8 cellular contexts compared by ENCODE assay signal in the genomic region with DNA sequence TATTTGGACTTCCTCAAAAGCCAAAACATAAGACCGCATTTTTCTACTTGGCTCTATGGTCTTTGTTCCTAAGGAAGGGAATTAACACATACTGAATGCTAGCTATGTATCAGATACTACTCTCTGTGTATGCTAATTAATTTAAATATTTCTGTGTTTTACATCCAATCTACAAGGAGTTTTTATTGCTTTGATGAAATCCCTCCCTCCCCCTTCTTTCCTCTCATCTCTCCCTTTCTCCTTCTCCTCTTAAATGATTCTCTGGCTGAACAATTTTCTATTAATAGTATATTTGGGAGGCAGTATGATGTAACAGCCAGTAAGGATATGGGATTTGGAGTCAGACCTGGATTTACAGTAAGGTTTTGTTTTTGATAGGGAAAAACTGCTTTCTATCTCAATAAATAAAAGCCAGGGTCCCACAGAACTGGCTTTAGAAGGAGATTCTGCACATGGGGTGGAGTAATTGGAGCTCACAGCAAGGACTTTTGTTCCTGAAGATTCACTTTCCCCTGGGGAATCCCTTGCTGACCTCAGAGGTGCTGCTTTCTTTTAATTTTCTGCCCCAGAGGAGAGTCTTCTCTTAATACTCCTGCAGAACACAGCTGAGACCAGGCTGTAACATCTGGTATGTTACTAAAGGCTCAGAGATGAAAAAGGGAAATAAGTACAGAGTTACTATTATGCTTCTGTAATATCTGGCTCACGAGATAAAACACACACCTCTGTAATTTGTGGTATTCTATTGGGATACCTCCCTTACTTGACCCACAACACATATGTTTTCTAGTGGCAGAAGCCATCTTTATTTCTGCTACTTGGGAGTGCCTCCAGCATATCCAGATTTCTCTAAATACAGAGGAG. TPM values are rescaled to one million over a fixed set of nuclear protein-coding genes. Genes with fewer than 3 reads are reported as not detected.
DNase-seq lines count a peak whose midpoint lies in the region; ATAC-seq and TF ChIP-seq lines count a peak whose summit lies in the region.

No MANE protein-coding gene starts in this region.

- H3K27me3 ChIP-seq in thoracic aorta (replicated peaks; ENCODE audit: insufficient read depth): no peaks in the 10 kb centered on the region

- peak overlapping the region; percentile 7 for H3K4me3 ChIP-seq in thoracic aorta

- peak; percentile 23 for DNase-seq in ACHN
- DNase-seq in SW480 (ENCODE audit: low spot score): peak; percentile 81
- no peak for DNase-seq in left ventricle myocardium superior
- DNase-seq in thoracic aorta (ENCODE audit: low spot score): no peak

- H3K36me3 ChIP-seq in thoracic aorta: no peaks in the 10 kb centered on the region

- intact Hi-C loops in left ventricle myocardium superior (cut with micrococcal nuclease): no loop called here

- peaks cover 13 to 14% of the 10 kb centered on the region in 2 donors for H3K4me1 ChIP-seq in thoracic aorta (ENCODE audit: control insufficient read depth in 1 of 2, low read depth in 2 of 2)

- ATAC-seq in GM21619 (IDR thresholded peaks at IDR 0.05; ENCODE audit: unreplicated experiment) (peak; percentile 9), left ventricle myocardium superior (peak; percentile 73), thoracic aorta (ENCODE audit: insufficient number of reproducible peaks, low FRiP score, low read depth) (no peak), HG02885 (IDR thresholded peaks at IDR 0.05; ENCODE audit: poor library complexity, unreplicated experiment) (no peak), HG03439 (IDR thresholded peaks at IDR 0.05; ENCODE audit: unreplicated experiment) (no peak), HG02623 (IDR thresholded peaks at IDR 0.05; ENCODE audit: unreplicated experiment) (no peak)

- peak overlapping the region in 1 of 2 donors; percentile 22 for H3K27ac ChIP-seq in thoracic aorta

- no peak for TF ChIP-seq CTCF in thoracic aorta (IDR thresholded peaks at IDR 0.05)

- no peaks in the 10 kb centered on the region for H3K9me3 ChIP-seq in thoracic aorta

- in situ Hi-C loops in ACHN (cut with HindIII; ENCODE audit: low pct_ligation_motif_present, low pct_unique_long_range_greater_than_20kb, low sequenced_read_pairs): no loop called here

RNA-seq across cellular contexts. Expression of a gene that starts 13.3 kb away (rescaled TPM):
- total RNA-seq in left ventricle myocardium superior (24.9 TPM), thoracic aorta (10 to 100 TPM; 26.7 to 37.8 TPM)

Comparison
In these comparisons a context has a peak if more than half of its experiments do, and no peak if none do; other contexts are left out.
1. DNase-seq: peak in ACHN (single experiment) and SW480 (single experiment); none in left ventricle myocardium superior (single experiment) and thoracic aorta (single experiment).
2. ATAC-seq: peak in GM21619 (single experiment) and left ventricle myocardium superior (single experiment); none in thoracic aorta (single experiment), HG02885 (single experiment), HG03439 (single experiment) and HG02623 (single experiment).